In the genomic region with DNA sequence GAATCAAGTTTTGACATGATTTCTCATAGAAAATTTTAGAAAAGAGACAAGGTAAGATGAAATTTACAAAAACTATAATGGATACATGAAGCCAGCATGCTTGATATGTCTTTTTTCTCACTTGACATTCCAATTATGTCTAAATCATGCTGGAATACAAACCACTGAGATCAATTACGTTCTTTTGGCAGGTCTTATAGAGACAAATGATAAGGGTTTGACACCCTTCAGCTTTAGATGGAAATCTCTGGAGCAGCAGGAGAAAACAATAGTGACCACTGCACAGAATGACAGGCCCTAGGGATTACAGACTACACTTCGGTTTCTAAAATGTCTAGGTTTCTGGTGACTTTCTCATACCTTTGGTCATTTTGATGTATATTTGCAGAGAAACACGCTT, we compare ENCODE assay signal across 22 cellular contexts.
A peak's percentile ranks its signal among the peaks of the same experiment; 100 is the strongest.
DNase-seq lines count a peak whose midpoint lies in the region; ATAC-seq and TF ChIP-seq lines count a peak whose summit lies in the region.
"Had no signal": no experiment of that assay in that cellular context is flagged by ENCODE, and none has a peak within 500 bp of the region (broad histone marks: within the 10 kb centered on the region; RNA-seq: fewer than 3 reads in every experiment).

No MANE protein-coding gene starts in this region.

- no CpG with 5 or more reads among the region's 3 CpGs for WGBS in mesendoderm (ENCODE audit: extremely low coverage, insufficient coverage, low lambda C conversion rate)

- no peak overlapping the region for H3K9ac ChIP-seq in Karpas-422 (ENCODE audit: low read length)
- no peak overlapping the region for H3K9ac ChIP-seq in mesendoderm (ENCODE audit: low read length)
- H3K9ac ChIP-seq: BLaER1 had no signal

- H3K79me2 ChIP-seq in Karpas-422 (ENCODE audit: low read length): no peaks in the 10 kb centered on the region
- no peaks in the 10 kb centered on the region for H3K79me2 ChIP-seq in mesendoderm (ENCODE audit: control insufficient read depth, insufficient read depth, low read length)
- H3K79me2 ChIP-seq in osteoblast (ENCODE audit: insufficient read depth, low read length): no peaks in the 10 kb centered on the region

- H3K27me3 ChIP-seq in Karpas-422 (ENCODE audit: low read length) (no peaks in the 10 kb centered on the region), mesendoderm (ENCODE audit: insufficient read depth, low read length, poor library complexity) (no peaks in the 10 kb centered on the region), osteoblast (ENCODE audit: insufficient read depth, low read length) (no peaks in the 10 kb centered on the region)
- H3K27me3 ChIP-seq: BE2C, BLaER1 had no signal

- H2AFZ ChIP-seq in Karpas-422 (ENCODE audit: low read length): no peak overlapping the region
- H2AFZ ChIP-seq in osteoblast (ENCODE audit: low read length): no peak overlapping the region

- H2BK120ac ChIP-seq in mesendoderm (ENCODE audit: low read depth, low read length): no peak overlapping the region

- H3K36me3 ChIP-seq in Karpas-422 (ENCODE audit: insufficient read depth, low read length) (no peaks in the 10 kb centered on the region), mesendoderm (ENCODE audit: control insufficient read depth, insufficient read depth, low read length) (no peaks in the 10 kb centered on the region), osteoblast (ENCODE audit: insufficient read depth, low read length) (no peaks in the 10 kb centered on the region)
- H3K36me3 ChIP-seq: BE2C, BLaER1 had no signal

- H3K4me3 ChIP-seq in Karpas-422 (ENCODE audit: low read length) (no peak overlapping the region), mesendoderm (ENCODE audit: low read length) (no peak overlapping the region), osteoblast (ENCODE audit: insufficient read depth, low read length) (no peak overlapping the region)
- H3K4me3 ChIP-seq: BLaER1 had no signal

- H3K4me1 ChIP-seq in Karpas-422 (ENCODE audit: low read length) (no peaks in the 10 kb centered on the region), mesendoderm (ENCODE audit: control insufficient read depth, low read depth, low read length) (no peaks in the 10 kb centered on the region), osteoblast (ENCODE audit: insufficient read depth, low read length) (no peaks in the 10 kb centered on the region)
- H3K4me1 ChIP-seq: BE2C, BLaER1 had no signal

- H3K9me3 ChIP-seq in Karpas-422 (ENCODE audit: low read length) (no peaks in the 10 kb centered on the region), osteoblast (ENCODE audit: low read depth, low read length) (no peaks in the 10 kb centered on the region)
- H3K9me3 ChIP-seq: BE2C, BLaER1 had no signal

- ATAC-seq in GM21576 (IDR thresholded peaks at IDR 0.05; ENCODE audit: unreplicated experiment): no peak

- no peaks in the 10 kb centered on the region for H3K79me1 ChIP-seq in mesendoderm (ENCODE audit: low read length)

- H4K20me1 ChIP-seq in Karpas-422 (ENCODE audit: insufficient read depth, low read depth, low read length) (no peaks in the 10 kb centered on the region), osteoblast (ENCODE audit: insufficient read depth, low read length) (no peaks in the 10 kb centered on the region)
- H4K20me1 ChIP-seq: BLaER1 had no signal

- no peak overlapping the region for H2BK15ac ChIP-seq in mesendoderm (replicated peaks; ENCODE audit: low read depth)

- peak; percentile 11 for DNase-seq in Karpas-422
- DNase-seq in mesendoderm: peak; percentile 25
- DNase-seq in osteoblast (ENCODE audit: insufficient read length, low spot score, missing footprints): peak; percentile 22
- no peak for DNase-seq in GM20000 (ENCODE audit: low spot score)
- DNase-seq in NCI-H82 treated with DMSO at 0.1 percent for 48 hours (lab: John Stamatoyannopoulos, UW; ENCODE audit: unreplicated experiment): no peak
- DNase-seq: 8988T; ACHN; BE2C; C1 segment of cervical spinal cord; CD4-positive, alpha-beta memory T cell; CD4-positive, CD25-positive, alpha-beta regulatory T cell; CD8-positive, alpha-beta memory T cell; COR-L47; DMS 273 treated with DMSO at 0.1 percent for 48 hours; DMS153; DMS53; DMS79; DND-41; EL; GDM1 had no signal

- H2BK5ac ChIP-seq in mesendoderm (ENCODE audit: low read length): no peak overlapping the region

- TF ChIP-seq CTCF in osteoblast (IDR thresholded peaks at IDR 0.05; ENCODE audit: extremely low read depth, low read depth, low read length) (no peak), GM20000 (IDR thresholded peaks at IDR 0.05; ENCODE audit: extremely low read depth, missing control alignments) (no peak)

- no peak overlapping the region for H3K4ac ChIP-seq in mesendoderm (ENCODE audit: low read depth, low read length)

- H2AK5ac ChIP-seq in mesendoderm (ENCODE audit: low read length): no peak overlapping the region

- H4K8ac ChIP-seq in mesendoderm (ENCODE audit: low read depth, low read length): no peak overlapping the region

- H3K4me2 ChIP-seq in Karpas-422 (ENCODE audit: low read depth, low read length, poor library complexity, severe bottlenecking) (no peak overlapping the region), mesendoderm (ENCODE audit: low read length) (no peak overlapping the region), osteoblast (ENCODE audit: insufficient read depth, low read length) (no peak overlapping the region)
- H3K4me2 ChIP-seq: BLaER1 had no signal

- H3K27ac ChIP-seq in Karpas-422 (ENCODE audit: low read length): no peak overlapping the region
- no peak overlapping the region for H3K27ac ChIP-seq in mesendoderm (ENCODE audit: low read depth, low read length)
- H3K27ac ChIP-seq in osteoblast (ENCODE audit: low read depth, low read length): no peak overlapping the region
- H3K27ac ChIP-seq: BLaER1 had no signal

- no peak overlapping the region for H3K56ac ChIP-seq in mesendoderm (ENCODE audit: low read length)

- H3K9me2 ChIP-seq in Karpas-422 (replicated peaks; ENCODE audit: insufficient read depth, low read length): no peaks in the 10 kb centered on the region

- H4K5ac ChIP-seq in mesendoderm (ENCODE audit: low read length): no peak overlapping the region

- no peak overlapping the region for H3K23ac ChIP-seq in mesendoderm (ENCODE audit: low read length)

- no peak overlapping the region for H3K18ac ChIP-seq in mesendoderm (ENCODE audit: low read length)

Comparison
In these comparisons a context has a peak if more than half of its experiments do, and no peak if none do; other contexts are left out.
1. DNase-seq: peak in Karpas-422 (single experiment), mesendoderm (single experiment) and osteoblast (single experiment); none in GM20000 (single experiment) and NCI-H82 treated with DMSO at 0.1 percent for 48 hours (single experiment).